In the genomic region with DNA sequence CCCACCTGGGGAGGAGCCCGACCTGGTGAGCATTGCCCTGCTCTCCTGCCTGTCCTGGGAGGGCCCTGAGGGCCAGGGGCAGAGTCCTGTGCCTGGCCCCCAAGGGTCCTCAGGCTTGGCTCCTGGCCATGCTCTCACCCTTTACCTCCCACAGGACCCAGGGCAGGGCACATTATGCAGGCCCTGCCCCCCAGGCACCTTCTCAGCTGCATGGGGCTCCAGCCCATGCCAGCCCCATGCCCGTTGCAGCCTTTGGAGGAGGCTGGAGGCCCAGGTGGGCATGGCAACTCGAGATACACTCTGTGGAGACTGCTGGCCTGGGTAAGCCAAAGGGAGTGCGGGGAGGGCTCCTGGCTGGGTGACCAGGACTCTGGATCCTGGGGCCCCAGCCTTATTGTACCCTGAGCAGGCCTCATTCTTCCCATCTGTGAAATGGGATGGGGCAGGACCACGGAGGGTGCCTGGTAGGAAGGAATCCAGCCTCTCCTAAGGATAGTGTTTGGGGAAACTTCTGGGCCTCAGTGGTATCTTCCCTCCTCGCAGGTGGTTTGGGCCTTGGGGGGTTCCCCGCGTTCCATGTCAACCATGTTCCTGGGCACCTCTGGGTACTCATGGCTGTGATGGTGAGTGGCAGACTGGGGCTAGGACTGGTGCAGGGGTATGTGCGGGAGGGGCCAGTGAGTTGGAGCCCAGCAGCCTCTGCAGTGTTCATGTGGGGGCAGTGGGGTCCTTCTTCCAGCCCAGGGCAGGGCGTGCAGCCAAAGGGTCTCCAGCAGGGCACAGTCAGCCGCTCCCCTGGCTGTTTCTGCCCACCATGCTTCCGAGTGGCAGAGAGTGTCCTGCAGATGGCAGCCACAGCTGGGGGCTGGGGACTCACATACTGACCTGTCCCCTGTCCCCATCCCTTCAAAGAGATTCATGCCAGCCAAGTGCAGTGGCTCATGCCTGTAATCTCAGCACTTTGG, we compare ENCODE assay signal across 15 cellular contexts.
"Had no signal": no experiment of that assay in that cellular context is flagged by ENCODE, and none has a peak within 500 bp of the region (broad histone marks: within the 10 kb centered on the region; RNA-seq: fewer than 3 reads in every experiment).

No MANE protein-coding gene starts in this region.

- H3K27me3 ChIP-seq: breast epithelium, esophagus muscularis mucosa, sigmoid colon had no signal

- H3K36me3 Mint-ChIP-seq: activated naive CD8-positive, alpha-beta T cell treated with anti-CD3 and anti-CD28 coated beads for 36 hours had no signal

- H3K4me3 ChIP-seq: breast epithelium, esophagus muscularis mucosa, lung, sigmoid colon had no signal

- H3K27ac ChIP-seq: breast epithelium, esophagus muscularis mucosa, sigmoid colon had no signal

- DNase-seq: activated CD4-positive, alpha-beta T cell treated with anti-CD3 and anti-CD28 coated beads, Interleukin-2, amount 10 ng/mL, durations not matched to agents 7 days and 5 days; activated CD4-positive, CD25-positive, alpha-beta regulatory T cell; activated gamma-delta T cell treated with Interleukin-2 at 50 U/mL for 16 hours; activated naive CD8-positive, alpha-beta T cell treated with anti-CD3 and anti-CD28 coated beads for 36 hours; activated T-cell treated with anti-CD3 and anti-CD28 coated beads, Interleukin-2, amount 50 U/mL, for 48 hours; hypothalamus; kidney glomerular epithelial cell; occipital lobe; sigmoid colon; stimulated activated CD4-positive, alpha-beta T cell treated with anti-CD3 and anti-CD28 coated beads, Interleukin-12 subunit alpha, Interleukin-12 subunit beta, amount 100 ng/mL, for 4 hours; T-helper 2 cell had no signal

- H3K27ac Mint-ChIP-seq: activated naive CD8-positive, alpha-beta T cell treated with anti-CD3 and anti-CD28 coated beads for 36 hours had no signal

- H3K9me3 Mint-ChIP-seq: activated CD4-positive, alpha-beta T cell treated with anti-CD3 and anti-CD28 coated beads, Interleukin-2, amount 10 ng/mL, durations not matched to agents 7 days and 5 days; activated naive CD8-positive, alpha-beta T cell treated with anti-CD3 and anti-CD28 coated beads for 36 hours; naive thymus-derived CD8-positive, alpha-beta T cell had no signal

- H3K4me1 ChIP-seq: breast epithelium, sigmoid colon had no signal

- H3K27me3 Mint-ChIP-seq: activated CD4-positive, alpha-beta T cell treated with anti-CD3 and anti-CD28 coated beads, Interleukin-2, amount 10 ng/mL, durations not matched to agents 7 days and 5 days; activated naive CD8-positive, alpha-beta T cell treated with anti-CD3 and anti-CD28 coated beads for 36 hours; naive thymus-derived CD8-positive, alpha-beta T cell had no signal

- H3K4me3 Mint-ChIP-seq: activated CD4-positive, alpha-beta T cell treated with anti-CD3 and anti-CD28 coated beads, Interleukin-2, amount 10 ng/mL, durations not matched to agents 7 days and 5 days; activated naive CD8-positive, alpha-beta T cell treated with anti-CD3 and anti-CD28 coated beads for 36 hours had no signal

- ATAC-seq: naive thymus-derived CD8-positive, alpha-beta T cell had no signal

- H3K36me3 ChIP-seq: breast epithelium, sigmoid colon had no signal

- H3K9me3 ChIP-seq: breast epithelium, esophagus muscularis mucosa, sigmoid colon had no signal
